ENCODE assay signal across 2 cellular contexts in genomic region chr5:122362361-122362760, GRCh38.
TF ChIP-seq lines count a peak whose summit lies in the region.

No MANE protein-coding gene starts in this region.

TF ChIP-seq in SK-N-SH treated with all-trans-retinoic acid at 6 μM for 48 hours, 23 proteins besides CTCF, POLR2A, EP300 and RAD21 (continued from another document):
- TF ChIP-seq, protein P1, sequence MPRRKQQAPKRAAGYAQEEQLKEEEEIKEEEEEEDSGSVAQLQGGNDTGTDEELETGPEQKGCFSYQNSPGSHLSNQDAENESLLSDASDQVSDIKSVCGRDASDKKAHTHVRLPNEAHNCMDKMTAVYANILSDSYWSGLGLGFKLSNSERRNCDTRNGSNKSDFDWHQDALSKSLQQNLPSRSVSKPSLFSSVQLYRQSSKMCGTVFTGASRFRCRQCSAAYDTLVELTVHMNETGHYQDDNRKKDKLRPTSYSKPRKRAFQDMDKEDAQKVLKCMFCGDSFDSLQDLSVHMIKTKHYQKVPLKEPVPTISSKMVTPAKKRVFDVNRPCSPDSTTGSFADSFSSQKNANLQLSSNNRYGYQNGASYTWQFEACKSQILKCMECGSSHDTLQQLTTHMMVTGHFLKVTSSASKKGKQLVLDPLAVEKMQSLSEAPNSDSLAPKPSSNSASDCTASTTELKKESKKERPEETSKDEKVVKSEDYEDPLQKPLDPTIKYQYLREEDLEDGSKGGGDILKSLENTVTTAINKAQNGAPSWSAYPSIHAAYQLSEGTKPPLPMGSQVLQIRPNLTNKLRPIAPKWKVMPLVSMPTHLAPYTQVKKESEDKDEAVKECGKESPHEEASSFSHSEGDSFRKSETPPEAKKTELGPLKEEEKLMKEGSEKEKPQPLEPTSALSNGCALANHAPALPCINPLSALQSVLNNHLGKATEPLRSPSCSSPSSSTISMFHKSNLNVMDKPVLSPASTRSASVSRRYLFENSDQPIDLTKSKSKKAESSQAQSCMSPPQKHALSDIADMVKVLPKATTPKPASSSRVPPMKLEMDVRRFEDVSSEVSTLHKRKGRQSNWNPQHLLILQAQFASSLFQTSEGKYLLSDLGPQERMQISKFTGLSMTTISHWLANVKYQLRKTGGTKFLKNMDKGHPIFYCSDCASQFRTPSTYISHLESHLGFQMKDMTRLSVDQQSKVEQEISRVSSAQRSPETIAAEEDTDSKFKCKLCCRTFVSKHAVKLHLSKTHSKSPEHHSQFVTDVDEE (CRISPR knock-in tag; IDR thresholded peaks at IDR 0.05), result no peak
TF ChIP-seq in SK-N-SH treated with all-trans-retinoic acid at 6 μM for 48 hours: peak in this region for 3.

TF ChIP-seq in SK-N-SH, 30 proteins besides CTCF, POLR2A, EP300 and RAD21 (continued from another document):
- TF ChIP-seq GATA2 (CRISPR knock-in tag; IDR thresholded peaks at IDR 0.05) (no peak), USF1 (IDR thresholded peaks at IDR 0.05; ENCODE audit: borderline replicate concordance, low read depth) (no peak), MEF2A (IDR thresholded peaks at IDR 0.05; ENCODE audit: borderline replicate concordance, low read depth) (no peak), TAF1 (IDR thresholded peaks at IDR 0.05; ENCODE audit: borderline replicate concordance, low read depth, low read length) (no peak), GABPA (IDR thresholded peaks at IDR 0.05; ENCODE audit: low read depth) (no peak), RFX5 (IDR thresholded peaks at IDR 0.05; ENCODE audit: low read length) (no peak)
- TF ChIP-seq, protein P2, sequence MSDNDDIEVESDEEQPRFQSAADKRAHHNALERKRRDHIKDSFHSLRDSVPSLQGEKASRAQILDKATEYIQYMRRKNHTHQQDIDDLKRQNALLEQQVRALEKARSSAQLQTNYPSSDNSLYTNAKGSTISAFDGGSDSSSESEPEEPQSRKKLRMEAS (IDR thresholded peaks at IDR 0.05; ENCODE audit: low read depth), result no peak
TF ChIP-seq in SK-N-SH: peak in this region for 0.
